Comparison of ENCODE assay signal across 8 cellular contexts in genomic region chr20:35954200-35954906, GRCh38. TPM values are rescaled to one million over a fixed set of nuclear protein-coding genes. Genes with fewer than 3 reads are reported as not detected.
A peak's percentile ranks its signal among the peaks of the same experiment; 100 is the strongest.
DNase-seq lines count a peak whose midpoint lies in the region; ATAC-seq and TF ChIP-seq lines count a peak whose summit lies in the region.

SCAND1 (minus strand) TSS chr20:35954502; CDS start chr20:35954284, 218 bp downstream.

- H3K4me1 ChIP-seq in ascending aorta (peaks cover 0 to 16% of the 10 kb centered on the region in 2 donors), right cardiac atrium (ENCODE audit: control insufficient read depth, insufficient read depth, low read length) (peaks cover 2% of the 10 kb centered on the region), vagina (peaks cover 31% of the 10 kb centered on the region)

- peaks cover 21% of the 10 kb centered on the region for H3K36me3 Mint-ChIP-seq in T-helper 2 cell treated with Interferon-gamma antibody and Interleukin-4, amounts not matched to agents 5 μg/mL and 100 μg/mL, for 36 hours (ENCODE audit: low read depth)

- DNase-seq in NCI-H1930 (lab: John Stamatoyannopoulos, UW) (peak; percentile 98 to 100), ascending aorta (ENCODE audit: low spot score in 2 of 2) (peak; percentile 72 to 96), right cardiac atrium (peak; percentile 94 to 98 (median 98)), putamen (ENCODE audit: low spot score) (peak; percentile 98), vagina (ENCODE audit: extremely low spot score in 2 of 2) (peak in 1 of 2 donors; percentile 98)
- DNase-seq in T-helper 2 cell treated with Interferon-gamma antibody and Interleukin-4, amounts not matched to agents 5 μg/mL and 100 μg/mL, for 36 hours (ENCODE audit: low spot score) = peak; percentile 98

- intact Hi-C loops in ascending aorta (cut with DNase I) (loop anchor here (1.0 to 10.0 kb wide), 4 partner anchors 70 to 1590 kb away; partner anchors contain the start of genes ITCH and SPAG4), right cardiac atrium (cut with DNase I) (no loop called here), vagina (cut with DNase I) (no loop called here)

- no peaks in the 10 kb centered on the region for H3K27me3 ChIP-seq in ascending aorta
- H3K27me3 ChIP-seq in right cardiac atrium (ENCODE audit: control insufficient read depth, insufficient read depth) = no peaks in the 10 kb centered on the region
- H3K27me3 ChIP-seq in vagina = no peaks in the 10 kb centered on the region

- no peaks in the 10 kb centered on the region for H3K27me3 Mint-ChIP-seq in T-helper 2 cell treated with Interferon-gamma antibody and Interleukin-4, amounts not matched to agents 5 μg/mL and 100 μg/mL, for 36 hours (ENCODE audit: low read depth)

- H3K9me3 ChIP-seq in ascending aorta (no peaks in the 10 kb centered on the region), right cardiac atrium (ENCODE audit: control insufficient read depth, low read length) (no peaks in the 10 kb centered on the region), vagina (no peaks in the 10 kb centered on the region)

- H3K27ac Mint-ChIP-seq in T-helper 2 cell treated with Interferon-gamma antibody and Interleukin-4, amounts not matched to agents 5 μg/mL and 100 μg/mL, for 36 hours = peak within 1 kb of the TSS; percentile 100

- peaks cover 5% of the 10 kb centered on the region for H3K9me3 Mint-ChIP-seq in T-helper 2 cell treated with Interferon-gamma antibody and Interleukin-4, amounts not matched to agents 5 μg/mL and 100 μg/mL, for 36 hours

- H3K4me3 ChIP-seq in ascending aorta (peak within 1 kb of the TSS; percentile 94), right cardiac atrium (ENCODE audit: low read length) (peak within 1 kb of the TSS; percentile 82), vagina (peak within 1 kb of the TSS; percentile 79 to 86)

- ATAC-seq in GM18505 (IDR thresholded peaks at IDR 0.05; ENCODE audit: unreplicated experiment) = peak; percentile 88
- peak; percentile 85 for ATAC-seq in HG02973 (IDR thresholded peaks at IDR 0.05; ENCODE audit: unreplicated experiment)
- ATAC-seq in right cardiac atrium = peak; percentile 94 to 96

- TF ChIP-seq POLR2A in GM18505 (IDR thresholded peaks at IDR 0.05; ENCODE audit: borderline replicate concordance, extremely low read depth, insufficient read depth, insufficient read length) (peak; percentile 96), vagina (IDR thresholded peaks at IDR 0.05) (peak in 1 of 2 donors; percentile 70)

- TF ChIP-seq CTCF in ascending aorta (IDR thresholded peaks at IDR 0.05) (peak; percentile 96 to 98 (median 97)), vagina (IDR thresholded peaks at IDR 0.05) (peak; percentile 85 to 98 (median 92))

- under 1% methylated on average over 76 of the region's 76 CpGs for WGBS in right cardiac atrium

- H3K36me3 ChIP-seq in ascending aorta = no peaks in the 10 kb centered on the region
- no peaks in the 10 kb centered on the region for H3K36me3 ChIP-seq in vagina

- H3K4me1 Mint-ChIP-seq in T-helper 2 cell treated with Interferon-gamma antibody and Interleukin-4, amounts not matched to agents 5 μg/mL and 100 μg/mL, for 36 hours (ENCODE audit: low read depth) = peaks cover 8% of the 10 kb centered on the region

- H3K27ac ChIP-seq in ascending aorta (peak within 1 kb of the TSS; percentile 98 to 99), right cardiac atrium (ENCODE audit: low read length) (peak within 1 kb of the TSS; percentile 93), vagina (peak within 1 kb of the TSS; percentile 88)

- H3K4me3 Mint-ChIP-seq in T-helper 2 cell treated with Interferon-gamma antibody and Interleukin-4, amounts not matched to agents 5 μg/mL and 100 μg/mL, for 36 hours = peak within 1 kb of the TSS; percentile 100

RNA-seq across cellular contexts. Expression of gene SCAND1, which starts in this region (rescaled TPM):
- total RNA-seq in ascending aorta (146 TPM), right cardiac atrium (10 to 100 TPM; 42.0 to 58.8 (median 44.4) TPM), vagina (102 TPM)
- polyA plus RNA-seq in right cardiac atrium = 102 TPM
